ENCODE assay signal across 8 cellular contexts in the genomic region with DNA sequence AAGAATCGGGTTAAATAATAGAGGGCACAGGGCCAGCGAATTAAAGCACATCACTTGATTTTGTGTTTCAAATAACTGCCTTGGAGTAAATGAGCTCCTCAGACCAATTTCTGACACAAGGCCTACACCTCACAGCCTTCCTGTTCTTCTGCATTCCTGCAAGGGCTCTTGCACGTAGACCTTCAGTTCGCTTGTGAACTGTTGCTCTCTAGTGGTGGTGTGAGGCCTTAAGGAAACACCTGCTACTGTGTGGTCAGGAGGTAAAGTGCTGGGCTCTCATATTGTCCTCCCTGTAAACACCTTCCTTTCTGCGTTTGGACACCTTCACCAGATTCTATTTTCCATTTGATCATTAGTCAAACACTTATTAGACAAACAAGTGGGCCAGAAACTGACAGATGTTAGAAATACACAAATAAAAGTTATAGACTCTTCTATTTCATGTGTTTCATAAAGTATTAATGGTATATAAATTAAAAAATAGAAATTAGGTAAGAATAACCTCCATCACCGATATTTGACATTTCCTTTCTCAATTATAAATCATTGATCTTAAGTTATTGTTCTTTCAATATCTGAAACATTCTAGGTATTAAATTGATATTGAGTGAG. TPM values are rescaled to one million over a fixed set of nuclear protein-coding genes. Genes with fewer than 3 reads are reported as not detected.
DNase-seq lines count a peak whose midpoint lies in the region; ATAC-seq and TF ChIP-seq lines count a peak whose summit lies in the region.

No MANE protein-coding gene starts in this region.

- peak; percentile 58 for ATAC-seq in GM19468 (IDR thresholded peaks at IDR 0.05; ENCODE audit: extremely low read depth, unreplicated experiment)
- peak; percentile 85 for ATAC-seq in HG03521 (IDR thresholded peaks at IDR 0.05; ENCODE audit: unreplicated experiment)

- no TSS peak for BruUV-seq in Calu3 (replicated peaks; lab: Mats Ljungman, UMichigan)

- H3K9me3 Mint-ChIP-seq in Calu3 (ENCODE audit: low read depth, unreplicated experiment): no peaks in the 10 kb centered on the region

- DNase-seq in Calu3 (peak; percentile 82), SK-N-DZ (ENCODE audit: low spot score) (peak; percentile 22), inferior parietal cortex (ENCODE audit: extremely low spot score) (peak; percentile 7), NCI-H2029 treated with DMSO at 0.1 percent for 48 hours (lab: John Stamatoyannopoulos, UW) (no peak)
- DNase-seq in activated naive CD4-positive, alpha-beta T cell treated with anti-CD3 and anti-CD28 coated beads, Interleukin-2, amount 50 U/mL, for 16 hours: peak; percentile 62
- DNase-seq in stimulated activated CD8-positive, alpha-beta memory T cell treated with anti-CD3 and anti-CD28 coated beads, Interleukin-12 subunit alpha, Interleukin-12 subunit beta, amount 100 ng/mL, for 1 hour (ENCODE audit: low read depth): peak; percentile 52

- CTCF ChIA-PET in Calu3 (lab: Charles Lee): interaction anchor here (0.6 to 3.0 kb wide), 12 partner anchors 14 to 212 kb away, joined by 3 to 102 read pairs (median 4); a partner anchor contains a TSS

- peak; percentile 82 for TF ChIP-seq CTCF in Calu3 (IDR thresholded peaks at IDR 0.05; ENCODE audit: unreplicated experiment)

- no peaks in the 10 kb centered on the region for H3K36me3 Mint-ChIP-seq in Calu3 (ENCODE audit: insufficient read depth, unreplicated experiment)

- intact Hi-C loops in Calu3 (cut with micrococcal nuclease; ENCODE audit: unreplicated experiment): loop anchor here (1.0 kb wide), 1 partner anchor 48 kb away; no protein-coding TSS in a partner anchor

- H3K4me1 Mint-ChIP-seq in Calu3 (ENCODE audit: low read depth, unreplicated experiment): peaks cover 20% of the 10 kb centered on the region

- H3K4me3 Mint-ChIP-seq in Calu3 (ENCODE audit: low read depth, unreplicated experiment): no peak overlapping the region

- no peaks in the 10 kb centered on the region for H3K27me3 Mint-ChIP-seq in Calu3 (ENCODE audit: unreplicated experiment)

- no peak overlapping the region for H3K27ac Mint-ChIP-seq in Calu3 (ENCODE audit: unreplicated experiment)

RNA-seq across cellular contexts. Expression of a gene that starts 29.2 kb away (rescaled TPM):
- total RNA-seq in Calu3 (2022): 0.32 TPM in 1 of 2 replicates, not detected in the other
- not detected in 2 replicates for polyA plus RNA-seq in SK-N-DZ (2014; cell fraction: cytosol; rRNA removed)
- polyA plus RNA-seq in SK-N-DZ (2014; cell fraction: nucleus; rRNA removed): not detected in 2 replicates

RNA-seq across cellular contexts. Expression of a gene that starts 37.4 kb away (rescaled TPM):
- 1.7 and 2.6 TPM in 2 replicates for total RNA-seq in Calu3 (2022)
- not detected in 2 replicates for polyA plus RNA-seq in SK-N-DZ (2014; cell fraction: cytosol; rRNA removed)
- not detected in 2 replicates for polyA plus RNA-seq in SK-N-DZ (2014; cell fraction: nucleus; rRNA removed)
